ENCODE assay signal across 8 cellular contexts in the genomic region with DNA sequence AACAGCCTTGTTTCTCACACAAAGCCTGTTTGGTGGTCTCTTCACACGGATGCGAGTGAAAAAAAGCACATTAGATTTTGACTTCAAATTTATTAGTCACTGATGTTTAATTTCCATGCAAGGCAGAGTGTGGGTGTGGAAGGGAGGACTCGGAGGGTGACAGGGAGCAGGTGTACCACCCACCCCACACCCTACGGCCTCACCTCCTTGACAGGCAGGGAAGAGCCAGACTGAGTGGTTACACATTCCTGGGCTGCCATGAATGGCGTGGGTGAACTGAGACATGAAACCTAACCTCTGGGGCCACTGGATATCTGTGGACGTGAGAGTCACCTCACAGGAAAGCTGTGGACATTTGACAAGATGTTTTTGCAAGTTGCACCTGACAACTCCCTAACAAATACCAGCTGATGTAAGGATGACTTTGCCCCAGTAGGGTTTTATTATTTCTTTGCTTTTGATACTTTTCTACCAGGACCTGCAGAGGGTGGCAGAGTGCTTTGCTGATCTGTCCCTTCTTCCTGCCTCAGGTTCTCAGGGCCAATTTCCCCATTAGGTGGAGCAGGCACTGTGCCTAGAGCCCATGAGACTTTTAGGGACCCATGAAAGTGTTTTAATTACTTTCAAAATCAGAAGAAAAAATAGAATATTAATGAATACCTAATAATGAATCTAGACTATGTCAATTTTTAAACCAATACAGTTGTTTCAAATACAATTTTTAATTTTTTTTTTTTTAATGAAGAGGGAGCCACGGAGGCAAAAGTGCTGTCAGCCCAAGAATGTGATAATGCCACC. TPM values are rescaled to one million over a fixed set of nuclear protein-coding genes. Genes with fewer than 3 reads are reported as not detected.
A peak's percentile ranks its signal among the peaks of the same experiment; 100 is the strongest.
DNase-seq lines count a peak whose midpoint lies in the region; ATAC-seq, FAIRE-seq and TF ChIP-seq lines count a peak whose summit lies in the region.

No MANE protein-coding gene starts in this region.

- no peak for TF ChIP-seq POLR2A in A549 (IDR thresholded peaks at IDR 0.05; ENCODE audit: low read length)
- TF ChIP-seq POLR2A in gastrocnemius medialis (IDR thresholded peaks at IDR 0.05): no peak

- intact Hi-C loops in left cardiac atrium (cut with DNase I) (loop anchor here (1.0 to 10.0 kb wide), 3 partner anchors 173 to 689 kb away; no protein-coding TSS in a partner anchor), gastrocnemius medialis (cut with DNase I; ENCODE audit: low total_unique reads) (no loop called here)

- WGBS in A549 (ENCODE audit: missing lambda C conversion rate): 61% methylated on average over 6 of the region's 7 CpGs

- no peak overlapping the region for H3K4me2 ChIP-seq in A549

- no peak overlapping the region for H3K4me3 Mint-ChIP-seq in activated naive CD8-positive, alpha-beta T cell treated with anti-CD3 and anti-CD28 coated beads, Interleukin-2, amount 10 ng/mL, durations not matched to agents 7 days and 5 days

- H3K4me1 ChIP-seq in A549 (no peaks in the 10 kb centered on the region), gastrocnemius medialis (no peaks in the 10 kb centered on the region)

- peaks cover 6% of the 10 kb centered on the region for H3K27me3 Mint-ChIP-seq in activated naive CD8-positive, alpha-beta T cell treated with anti-CD3 and anti-CD28 coated beads, Interleukin-2, amount 10 ng/mL, durations not matched to agents 7 days and 5 days

- peaks cover 2% of the 10 kb centered on the region for H3K4me1 Mint-ChIP-seq in activated naive CD8-positive, alpha-beta T cell treated with anti-CD3 and anti-CD28 coated beads, Interleukin-2, amount 10 ng/mL, durations not matched to agents 7 days and 5 days

- no peak overlapping the region for H3K4me3 ChIP-seq in A549
- no peak overlapping the region for H3K4me3 ChIP-seq in gastrocnemius medialis

- no peaks in the 10 kb centered on the region for H3K27me3 ChIP-seq in gastrocnemius medialis

- in situ Hi-C loops in gastrocnemius medialis (cut with MboI; ENCODE audit: low sequenced_read_pairs in 4 of 4): loop anchor here (5.0 to 25.0 kb wide), 6 partner anchors 149 to 458 kb away; a partner anchor contains a TSS

- H3K36me3 Mint-ChIP-seq in activated naive CD8-positive, alpha-beta T cell treated with anti-CD3 and anti-CD28 coated beads, Interleukin-2, amount 10 ng/mL, durations not matched to agents 7 days and 5 days: no peaks in the 10 kb centered on the region

- H3K9me3 ChIP-seq in A549 (no peaks in the 10 kb centered on the region), gastrocnemius medialis (no peaks in the 10 kb centered on the region)

- no peak overlapping the region for H3K27ac ChIP-seq in A549
- H3K27ac ChIP-seq in gastrocnemius medialis: no peak overlapping the region

- TF ChIP-seq RAD21 in A549 (conservative IDR thresholded peaks at IDR 0.05 in 1 of 2, IDR thresholded peaks at IDR 0.05 in 1 of 2): peak; percentile 81

- ATAC-seq in A549 (peak; percentile 89 to 92), HG03354 (IDR thresholded peaks at IDR 0.05; ENCODE audit: poor library complexity, severe bottlenecking, unreplicated experiment) (peak; percentile 64), left cardiac atrium (peak; percentile 94 to 95), gastrocnemius medialis (peak in 1 of 2 donors; percentile 33)
- ATAC-seq in activated naive CD8-positive, alpha-beta T cell treated with anti-CD3 and anti-CD28 coated beads, Interleukin-2, amount 10 ng/mL, durations not matched to agents 7 days and 5 days (ENCODE audit: low read depth): peak; percentile 90

- TF ChIP-seq EP300 in A549 (IDR thresholded peaks at IDR 0.05): no peak

- CTCF ChIA-PET in A549 (lab: Yijun Ruan, JAX): interaction anchor here (0.7 to 8.3 kb wide), 11 partner anchors 13 to 687 kb away, joined by 3 to 141 read pairs (median 4); no protein-coding TSS in a partner anchor

- H3K27ac Mint-ChIP-seq in activated naive CD8-positive, alpha-beta T cell treated with anti-CD3 and anti-CD28 coated beads, Interleukin-2, amount 10 ng/mL, durations not matched to agents 7 days and 5 days: no peak overlapping the region

- no peaks in the 10 kb centered on the region for H3K9me3 Mint-ChIP-seq in activated naive CD8-positive, alpha-beta T cell treated with anti-CD3 and anti-CD28 coated beads, Interleukin-2, amount 10 ng/mL, durations not matched to agents 7 days and 5 days

- POLR2A ChIA-PET in A549 (lab: Yijun Ruan, JAX): interaction anchor here (1.0 kb wide), 2 partner anchors 174 to 380 kb away, joined by 3 to 9 read pairs; a partner anchor contains a TSS
- POLR2A ChIA-PET in activated naive CD8-positive, alpha-beta T cell treated with anti-CD3 and anti-CD28 coated beads, Interleukin-2, amount 10 ng/mL, durations not matched to agents 7 days and 5 days (lab: Charles Lee): no interaction called here

- DNase-seq in A549 (ENCODE audit: low read depth in 1 of 2, low spot score in 1 of 2) (peak; percentile 15 to 63), RPMI7951 (ENCODE audit: low read depth) (peak; percentile 59), left cardiac atrium (peak; percentile 69), gastrocnemius medialis (peak in 1 of 2 donors; percentile 25), NCI-H510A (lab: John Stamatoyannopoulos, UW) (no peak)
- no peak for DNase-seq in activated naive CD8-positive, alpha-beta T cell treated with anti-CD3 and anti-CD28 coated beads, Interleukin-2, amount 10 ng/mL, durations not matched to agents 7 days and 5 days

- TF ChIP-seq CTCF in A549 (IDR thresholded peaks at IDR 0.05) (peak; percentile 70), GM12874 (IDR thresholded peaks at IDR 0.05; ENCODE audit: insufficient read depth, low read depth, low read length) (peak; percentile 61), gastrocnemius medialis (IDR thresholded peaks at IDR 0.05 in 4 of 5, conservative IDR thresholded peaks at IDR 0.05 in 1 of 5) (peak in 4 of 5 experiments; percentile 9 to 46 (median 32))

- FAIRE-seq in A549 (lab: Jason Lieb, UNC): no peak

- no peaks in the 10 kb centered on the region for H3K36me3 ChIP-seq in gastrocnemius medialis

TF ChIP-seq in A549, 52 proteins besides CTCF, POLR2A, EP300 and RAD21:
- peak; percentile 87 for TF ChIP-seq SMC3 (IDR thresholded peaks at IDR 0.05)
- no peak for TF ChIP-seq ZNF302 (CRISPR knock-in tag; IDR thresholded peaks at IDR 0.05)

RNA-seq across cellular contexts. Expression of a gene that starts 58.2 kb away (rescaled TPM):
- not detected in 2 replicates for polyA plus RNA-seq in A549 (2011; rRNA removed)
- not detected in 2 replicates for polyA plus RNA-seq in A549 (2012; cell fraction: cytosol; rRNA removed)
- polyA plus RNA-seq in A549 (2012; cell fraction: nucleus; rRNA removed): not detected in 2 replicates
- polyA plus RNA-seq in A549 (2017; fragmentation: RNase III; extraction: RNeasy Plus Mini Kit Qiagen cat#74134 plus additional on column Dnase treatment): not detected in 3 replicates
- polyA minus RNA-seq in A549 (2011; rRNA and poly(A)+ RNA removed): not detected in 2 replicates
- not detected in 2 replicates for total RNA-seq in RPMI7951 (2014; rRNA removed; shearing (Covaris generic))
- 1 to 10 TPM; 4.3 to 5.3 TPM for total RNA-seq in activated naive CD8-positive, alpha-beta T cell treated with anti-CD3 and anti-CD28 coated beads, Interleukin-2, amount 10 ng/mL, durations not matched to agents 7 days and 5 days
- total RNA-seq in left cardiac atrium: 1 to 10 TPM; 6.1 to 7.0 TPM
- under 1 TPM in 2 of 4 donors, not detected in 2; 0.09 to 0.10 TPM for total RNA-seq in gastrocnemius medialis

Comparison
In these comparisons a context has a peak if more than half of its experiments do, and no peak if none do; other contexts are left out.
1. DNase-seq: peak in A549 (2 of 2), RPMI7951 (single experiment) and left cardiac atrium (single experiment); none in activated naive CD8-positive, alpha-beta T cell treated with anti-CD3 and anti-CD28 coated beads, Interleukin-2, amount 10 ng/mL, durations not matched to agents 7 days and 5 days (single experiment) and NCI-H510A (single experiment).
2. Peak in every context shown above with its lines, with median percentiles within 50 percentile points of each other: CTCF ChIP-seq.